In the genomic region with DNA sequence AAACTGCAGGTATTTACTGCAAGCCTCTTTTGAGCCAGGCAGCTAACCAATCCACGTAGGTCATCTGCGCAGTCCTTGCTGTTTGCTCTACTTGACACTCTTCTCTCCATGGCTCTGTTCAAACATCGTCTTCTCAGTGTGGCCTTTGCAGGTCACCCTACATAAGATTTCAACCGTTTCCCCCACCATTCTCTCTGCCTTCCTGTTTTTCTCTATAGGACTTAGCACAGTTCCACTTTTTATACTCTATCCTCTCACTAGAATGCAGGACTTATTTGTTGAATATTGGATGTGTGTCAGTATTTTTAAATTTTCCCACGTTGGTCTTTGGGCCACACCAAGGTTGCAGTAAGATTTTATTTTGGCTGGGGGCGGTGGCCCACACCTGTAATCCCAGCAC, we compare ENCODE assay signal across 1 cellular context.
TF ChIP-seq lines count a peak whose summit lies in the region.

No MANE protein-coding gene starts in this region.

TF ChIP-seq in GM12878, 131 proteins besides CTCF, POLR2A, EP300 and RAD21:
- TF ChIP-seq TBL1XR1 (IDR thresholded peaks at IDR 0.05; ENCODE audit: low read depth, low read length) (no peak), SMAD5 (IDR thresholded peaks at IDR 0.05; ENCODE audit: low read depth) (no peak), POLR2AphosphoS5 (IDR thresholded peaks at IDR 0.05; ENCODE audit: low read length) (no peak), STAT3 (IDR thresholded peaks at IDR 0.05; ENCODE audit: low read depth, low read length) (no peak), ZNF622 (IDR thresholded peaks at IDR 0.05) (no peak), ZNF207 (IDR thresholded peaks at IDR 0.05; ENCODE audit: borderline replicate concordance) (no peak), IKZF2 (IDR thresholded peaks at IDR 0.05) (no peak), GATAD2B (conservative IDR thresholded peaks at IDR 0.05; ENCODE audit: low read depth) (no peak)
- TF ChIP-seq, protein P1, sequence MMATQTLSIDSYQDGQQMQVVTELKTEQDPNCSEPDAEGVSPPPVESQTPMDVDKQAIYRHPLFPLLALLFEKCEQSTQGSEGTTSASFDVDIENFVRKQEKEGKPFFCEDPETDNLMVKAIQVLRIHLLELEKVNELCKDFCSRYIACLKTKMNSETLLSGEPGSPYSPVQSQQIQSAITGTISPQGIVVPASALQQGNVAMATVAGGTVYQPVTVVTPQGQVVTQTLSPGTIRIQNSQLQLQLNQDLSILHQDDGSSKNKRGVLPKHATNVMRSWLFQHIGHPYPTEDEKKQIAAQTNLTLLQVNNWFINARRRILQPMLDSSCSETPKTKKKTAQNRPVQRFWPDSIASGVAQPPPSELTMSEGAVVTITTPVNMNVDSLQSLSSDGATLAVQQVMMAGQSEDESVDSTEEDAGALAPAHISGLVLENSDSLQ (IDR thresholded peaks at IDR 0.05), result no peak
- TF ChIP-seq, protein P2, sequence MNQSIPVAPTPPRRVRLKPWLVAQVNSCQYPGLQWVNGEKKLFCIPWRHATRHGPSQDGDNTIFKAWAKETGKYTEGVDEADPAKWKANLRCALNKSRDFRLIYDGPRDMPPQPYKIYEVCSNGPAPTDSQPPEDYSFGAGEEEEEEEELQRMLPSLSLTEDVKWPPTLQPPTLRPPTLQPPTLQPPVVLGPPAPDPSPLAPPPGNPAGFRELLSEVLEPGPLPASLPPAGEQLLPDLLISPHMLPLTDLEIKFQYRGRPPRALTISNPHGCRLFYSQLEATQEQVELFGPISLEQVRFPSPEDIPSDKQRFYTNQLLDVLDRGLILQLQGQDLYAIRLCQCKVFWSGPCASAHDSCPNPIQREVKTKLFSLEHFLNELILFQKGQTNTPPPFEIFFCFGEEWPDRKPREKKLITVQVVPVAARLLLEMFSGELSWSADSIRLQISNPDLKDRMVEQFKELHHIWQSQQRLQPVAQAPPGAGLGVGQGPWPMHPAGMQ (IDR thresholded peaks at IDR 0.05; ENCODE audit: borderline replicate concordance), result no peak
- TF ChIP-seq, protein P3, sequence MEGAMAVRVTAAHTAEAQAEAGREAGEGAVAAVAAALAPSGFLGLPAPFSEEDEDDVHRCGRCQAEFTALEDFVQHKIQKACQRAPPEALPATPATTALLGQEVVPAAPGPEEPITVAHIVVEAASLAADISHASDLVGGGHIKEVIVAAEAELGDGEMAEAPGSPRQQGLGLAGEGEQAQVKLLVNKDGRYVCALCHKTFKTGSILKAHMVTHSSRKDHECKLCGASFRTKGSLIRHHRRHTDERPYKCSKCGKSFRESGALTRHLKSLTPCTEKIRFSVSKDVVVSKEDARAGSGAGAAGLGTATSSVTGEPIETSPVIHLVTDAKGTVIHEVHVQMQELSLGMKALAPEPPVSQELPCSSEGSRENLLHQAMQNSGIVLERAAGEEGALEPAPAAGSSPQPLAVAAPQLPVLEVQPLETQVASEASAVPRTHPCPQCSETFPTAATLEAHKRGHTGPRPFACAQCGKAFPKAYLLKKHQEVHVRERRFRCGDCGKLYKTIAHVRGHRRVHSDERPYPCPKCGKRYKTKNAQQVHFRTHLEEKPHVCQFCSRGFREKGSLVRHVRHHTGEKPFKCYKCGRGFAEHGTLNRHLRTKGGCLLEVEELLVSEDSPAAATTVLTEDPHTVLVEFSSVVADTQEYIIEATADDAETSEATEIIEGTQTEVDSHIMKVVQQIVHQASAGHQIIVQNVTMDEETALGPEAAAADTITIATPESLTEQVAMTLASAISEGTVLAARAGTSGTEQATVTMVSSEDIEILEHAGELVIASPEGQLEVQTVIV (IDR thresholded peaks at IDR 0.05; ENCODE audit: borderline replicate concordance, partially characterized antibody), result no peak
- TF ChIP-seq, protein P4, sequence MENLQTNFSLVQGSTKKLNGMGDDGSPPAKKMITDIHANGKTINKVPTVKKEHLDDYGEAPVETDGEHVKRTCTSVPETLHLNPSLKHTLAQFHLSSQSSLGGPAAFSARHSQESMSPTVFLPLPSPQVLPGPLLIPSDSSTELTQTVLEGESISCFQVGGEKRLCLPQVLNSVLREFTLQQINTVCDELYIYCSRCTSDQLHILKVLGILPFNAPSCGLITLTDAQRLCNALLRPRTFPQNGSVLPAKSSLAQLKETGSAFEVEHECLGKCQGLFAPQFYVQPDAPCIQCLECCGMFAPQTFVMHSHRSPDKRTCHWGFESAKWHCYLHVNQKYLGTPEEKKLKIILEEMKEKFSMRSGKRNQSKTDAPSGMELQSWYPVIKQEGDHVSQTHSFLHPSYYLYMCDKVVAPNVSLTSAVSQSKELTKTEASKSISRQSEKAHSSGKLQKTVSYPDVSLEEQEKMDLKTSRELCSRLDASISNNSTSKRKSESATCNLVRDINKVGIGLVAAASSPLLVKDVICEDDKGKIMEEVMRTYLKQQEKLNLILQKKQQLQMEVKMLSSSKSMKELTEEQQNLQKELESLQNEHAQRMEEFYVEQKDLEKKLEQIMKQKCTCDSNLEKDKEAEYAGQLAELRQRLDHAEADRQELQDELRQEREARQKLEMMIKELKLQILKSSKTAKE (IDR thresholded peaks at IDR 0.05; ENCODE audit: low read depth, poor library complexity, severe bottlenecking), result no peak
